11 cellular contexts compared by ENCODE assay signal in the genomic region with DNA sequence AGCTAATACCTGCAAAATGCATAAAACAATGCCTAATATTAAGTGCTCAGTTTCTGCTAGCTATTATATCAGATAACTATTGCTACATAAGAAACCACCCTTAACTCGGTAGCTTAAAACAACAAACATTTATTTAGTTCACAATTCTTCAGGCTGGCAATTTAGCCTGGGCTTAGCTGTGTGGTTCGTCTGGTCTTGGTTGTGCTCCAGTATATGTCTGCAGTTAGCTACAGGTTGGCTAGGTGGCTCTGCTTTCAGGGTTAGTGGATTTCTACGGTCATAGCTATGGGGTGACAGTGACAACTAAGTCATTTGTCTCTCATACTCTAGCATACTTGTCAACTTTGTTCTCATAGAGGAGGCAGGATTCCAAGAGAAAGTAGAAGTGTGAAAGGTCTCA.
"Had no signal": no experiment of that assay in that cellular context is flagged by ENCODE, and none has a peak within 500 bp of the region (broad histone marks: within the 10 kb centered on the region; RNA-seq: fewer than 3 reads in every experiment).

No MANE protein-coding gene starts in this region.

- H3K4me2 ChIP-seq: GM23338 had no signal

- DNase-seq: GM23248, GOT3, H7, H9, HCEC 1CT, HFFc6 had no signal

- ATAC-seq: GM23338, HCT116 had no signal

- H3K9me3 ChIP-seq: HAP-1 had no signal

- H3K36me3 ChIP-seq: HAP-1 had no signal

- H3K4me3 ChIP-seq: GM23248, GM23338, HAP-1 had no signal

- H3K4me1 ChIP-seq: HAP-1 had no signal

- H3K9ac ChIP-seq: GM23248 had no signal

- FAIRE-seq: H1, H54 had no signal

- H2AFZ ChIP-seq: GM23248, GM23338 had no signal

- H3K27ac ChIP-seq: GM23248 had no signal
